1 cellular context compared by ENCODE assay signal in the genomic region with DNA sequence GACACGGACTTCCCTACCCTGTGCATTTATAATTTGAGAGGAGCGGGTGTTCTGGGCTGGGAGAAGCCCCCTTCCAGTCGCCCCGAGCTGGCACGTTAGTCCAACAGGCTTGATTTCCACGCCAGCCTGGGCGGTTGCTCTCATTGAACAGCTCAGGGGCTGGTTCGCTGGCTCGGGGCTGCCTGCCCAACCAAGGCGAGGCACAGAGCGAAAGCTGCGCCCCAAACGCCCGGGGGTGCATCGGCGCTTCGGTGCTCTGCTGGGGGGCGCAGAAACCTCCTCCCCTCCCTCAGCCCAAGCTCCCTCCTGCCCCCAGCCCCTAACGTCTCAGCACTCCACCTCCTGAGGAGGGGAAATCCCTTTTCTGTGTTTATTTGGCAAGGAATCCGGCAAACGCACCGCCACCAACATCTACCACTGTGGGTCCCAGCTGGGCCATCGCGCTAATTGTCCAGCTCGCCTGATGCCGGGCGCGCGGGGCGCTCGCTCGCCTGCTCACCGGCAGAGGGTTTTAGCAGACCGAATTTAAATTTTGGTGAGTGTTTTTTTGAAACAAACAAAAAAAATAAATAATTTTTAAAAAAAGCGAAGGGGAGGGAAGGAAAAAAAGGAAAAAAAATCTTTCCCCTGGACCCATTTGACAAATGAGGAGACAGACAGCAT.
TF ChIP-seq lines count a peak whose summit lies in the region.

No MANE protein-coding gene starts in this region.

TF ChIP-seq in GM23338, 12 proteins besides CTCF, POLR2A, EP300 and RAD21 (continued from another document):
- TF ChIP-seq, protein P1, sequence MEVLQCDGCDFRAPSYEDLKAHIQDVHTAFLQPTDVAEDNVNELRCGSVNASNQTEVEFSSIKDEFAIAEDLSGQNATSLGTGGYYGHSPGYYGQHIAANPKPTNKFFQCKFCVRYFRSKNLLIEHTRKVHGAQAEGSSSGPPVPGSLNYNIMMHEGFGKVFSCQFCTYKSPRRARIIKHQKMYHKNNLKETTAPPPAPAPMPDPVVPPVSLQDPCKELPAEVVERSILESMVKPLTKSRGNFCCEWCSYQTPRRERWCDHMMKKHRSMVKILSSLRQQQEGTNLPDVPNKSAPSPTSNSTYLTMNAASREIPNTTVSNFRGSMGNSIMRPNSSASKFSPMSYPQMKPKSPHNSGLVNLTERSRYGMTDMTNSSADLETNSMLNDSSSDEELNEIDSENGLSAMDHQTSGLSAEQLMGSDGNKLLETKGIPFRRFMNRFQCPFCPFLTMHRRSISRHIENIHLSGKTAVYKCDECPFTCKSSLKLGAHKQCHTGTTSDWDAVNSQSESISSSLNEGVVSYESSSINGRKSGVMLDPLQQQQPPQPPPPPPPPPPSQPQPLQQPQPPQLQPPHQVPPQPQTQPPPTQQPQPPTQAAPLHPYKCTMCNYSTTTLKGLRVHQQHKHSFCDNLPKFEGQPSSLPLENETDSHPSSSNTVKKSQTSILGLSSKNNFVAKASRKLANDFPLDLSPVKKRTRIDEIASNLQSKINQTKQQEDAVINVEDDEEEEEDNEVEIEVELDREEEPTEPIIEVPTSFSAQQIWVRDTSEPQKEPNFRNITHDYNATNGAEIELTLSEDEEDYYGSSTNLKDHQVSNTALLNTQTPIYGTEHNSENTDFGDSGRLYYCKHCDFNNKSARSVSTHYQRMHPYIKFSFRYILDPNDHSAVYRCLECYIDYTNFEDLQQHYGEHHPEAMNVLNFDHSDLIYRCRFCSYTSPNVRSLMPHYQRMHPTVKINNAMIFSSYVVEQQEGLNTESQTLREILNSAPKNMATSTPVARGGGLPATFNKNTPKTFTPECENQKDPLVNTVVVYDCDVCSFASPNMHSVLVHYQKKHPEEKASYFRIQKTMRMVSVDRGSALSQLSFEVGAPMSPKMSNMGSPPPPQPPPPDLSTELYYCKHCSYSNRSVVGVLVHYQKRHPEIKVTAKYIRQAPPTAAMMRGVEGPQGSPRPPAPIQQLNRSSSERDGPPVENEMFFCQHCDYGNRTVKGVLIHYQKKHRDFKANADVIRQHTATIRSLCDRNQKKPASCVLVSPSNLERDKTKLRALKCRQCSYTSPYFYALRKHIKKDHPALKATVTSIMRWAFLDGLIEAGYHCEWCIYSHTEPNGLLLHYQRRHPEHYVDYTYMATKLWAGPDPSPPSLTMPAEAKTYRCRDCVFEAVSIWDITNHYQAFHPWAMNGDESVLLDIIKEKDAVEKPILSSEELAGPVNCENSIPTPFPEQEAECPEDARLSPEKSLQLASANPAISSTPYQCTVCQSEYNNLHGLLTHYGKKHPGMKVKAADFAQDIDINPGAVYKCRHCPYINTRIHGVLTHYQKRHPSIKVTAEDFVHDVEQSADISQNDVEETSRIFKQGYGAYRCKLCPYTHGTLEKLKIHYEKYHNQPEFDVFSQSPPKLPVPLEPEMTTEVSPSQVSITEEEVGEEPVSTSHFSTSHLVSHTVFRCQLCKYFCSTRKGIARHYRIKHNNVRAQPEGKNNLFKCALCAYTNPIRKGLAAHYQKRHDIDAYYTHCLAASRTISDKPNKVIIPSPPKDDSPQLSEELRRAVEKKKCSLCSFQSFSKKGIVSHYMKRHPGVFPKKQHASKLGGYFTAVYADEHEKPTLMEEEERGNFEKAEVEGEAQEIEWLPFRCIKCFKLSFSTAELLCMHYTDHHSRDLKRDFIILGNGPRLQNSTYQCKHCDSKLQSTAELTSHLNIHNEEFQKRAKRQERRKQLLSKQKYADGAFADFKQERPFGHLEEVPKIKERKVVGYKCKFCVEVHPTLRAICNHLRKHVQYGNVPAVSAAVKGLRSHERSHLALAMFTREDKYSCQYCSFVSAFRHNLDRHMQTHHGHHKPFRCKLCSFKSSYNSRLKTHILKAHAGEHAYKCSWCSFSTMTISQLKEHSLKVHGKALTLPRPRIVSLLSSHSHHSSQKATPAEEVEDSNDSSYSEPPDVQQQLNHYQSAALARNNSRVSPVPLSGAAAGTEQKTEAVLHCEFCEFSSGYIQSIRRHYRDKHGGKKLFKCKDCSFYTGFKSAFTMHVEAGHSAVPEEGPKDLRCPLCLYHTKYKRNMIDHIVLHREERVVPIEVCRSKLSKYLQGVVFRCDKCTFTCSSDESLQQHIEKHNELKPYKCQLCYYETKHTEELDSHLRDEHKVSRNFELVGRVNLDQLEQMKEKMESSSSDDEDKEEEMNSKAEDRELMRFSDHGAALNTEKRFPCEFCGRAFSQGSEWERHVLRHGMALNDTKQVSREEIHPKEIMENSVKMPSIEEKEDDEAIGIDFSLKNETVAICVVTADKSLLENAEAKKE (CRISPR knock-in tag; IDR thresholded peaks at IDR 0.05): no peak
- TF ChIP-seq, protein P2, sequence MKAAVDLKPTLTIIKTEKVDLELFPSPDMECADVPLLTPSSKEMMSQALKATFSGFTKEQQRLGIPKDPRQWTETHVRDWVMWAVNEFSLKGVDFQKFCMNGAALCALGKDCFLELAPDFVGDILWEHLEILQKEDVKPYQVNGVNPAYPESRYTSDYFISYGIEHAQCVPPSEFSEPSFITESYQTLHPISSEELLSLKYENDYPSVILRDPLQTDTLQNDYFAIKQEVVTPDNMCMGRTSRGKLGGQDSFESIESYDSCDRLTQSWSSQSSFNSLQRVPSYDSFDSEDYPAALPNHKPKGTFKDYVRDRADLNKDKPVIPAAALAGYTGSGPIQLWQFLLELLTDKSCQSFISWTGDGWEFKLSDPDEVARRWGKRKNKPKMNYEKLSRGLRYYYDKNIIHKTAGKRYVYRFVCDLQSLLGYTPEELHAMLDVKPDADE (IDR thresholded peaks at IDR 0.05): no peak
- TF ChIP-seq CREB1 (CRISPR knock-in tag; IDR thresholded peaks at IDR 0.05; ENCODE audit: low read depth) (no peak), JUNB (IDR thresholded peaks at IDR 0.05; ENCODE audit: unreplicated experiment) (no peak), EZH2phosphoT487 (IDR thresholded peaks at IDR 0.05; ENCODE audit: unreplicated experiment) (no peak), EZH2 (IDR thresholded peaks at IDR 0.05; ENCODE audit: low read depth, unreplicated experiment) (no peak), ZNF331 (CRISPR knock-in tag; IDR thresholded peaks at IDR 0.05; ENCODE audit: low read depth) (no peak)
- TF ChIP-seq, protein P3, sequence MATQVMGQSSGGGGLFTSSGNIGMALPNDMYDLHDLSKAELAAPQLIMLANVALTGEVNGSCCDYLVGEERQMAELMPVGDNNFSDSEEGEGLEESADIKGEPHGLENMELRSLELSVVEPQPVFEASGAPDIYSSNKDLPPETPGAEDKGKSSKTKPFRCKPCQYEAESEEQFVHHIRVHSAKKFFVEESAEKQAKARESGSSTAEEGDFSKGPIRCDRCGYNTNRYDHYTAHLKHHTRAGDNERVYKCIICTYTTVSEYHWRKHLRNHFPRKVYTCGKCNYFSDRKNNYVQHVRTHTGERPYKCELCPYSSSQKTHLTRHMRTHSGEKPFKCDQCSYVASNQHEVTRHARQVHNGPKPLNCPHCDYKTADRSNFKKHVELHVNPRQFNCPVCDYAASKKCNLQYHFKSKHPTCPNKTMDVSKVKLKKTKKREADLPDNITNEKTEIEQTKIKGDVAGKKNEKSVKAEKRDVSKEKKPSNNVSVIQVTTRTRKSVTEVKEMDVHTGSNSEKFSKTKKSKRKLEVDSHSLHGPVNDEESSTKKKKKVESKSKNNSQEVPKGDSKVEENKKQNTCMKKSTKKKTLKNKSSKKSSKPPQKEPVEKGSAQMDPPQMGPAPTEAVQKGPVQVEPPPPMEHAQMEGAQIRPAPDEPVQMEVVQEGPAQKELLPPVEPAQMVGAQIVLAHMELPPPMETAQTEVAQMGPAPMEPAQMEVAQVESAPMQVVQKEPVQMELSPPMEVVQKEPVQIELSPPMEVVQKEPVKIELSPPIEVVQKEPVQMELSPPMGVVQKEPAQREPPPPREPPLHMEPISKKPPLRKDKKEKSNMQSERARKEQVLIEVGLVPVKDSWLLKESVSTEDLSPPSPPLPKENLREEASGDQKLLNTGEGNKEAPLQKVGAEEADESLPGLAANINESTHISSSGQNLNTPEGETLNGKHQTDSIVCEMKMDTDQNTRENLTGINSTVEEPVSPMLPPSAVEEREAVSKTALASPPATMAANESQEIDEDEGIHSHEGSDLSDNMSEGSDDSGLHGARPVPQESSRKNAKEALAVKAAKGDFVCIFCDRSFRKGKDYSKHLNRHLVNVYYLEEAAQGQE (IDR thresholded peaks at IDR 0.05; ENCODE audit: unreplicated experiment): no peak
